Comparison of ENCODE assay signal across 30 cellular contexts in the genomic region with DNA sequence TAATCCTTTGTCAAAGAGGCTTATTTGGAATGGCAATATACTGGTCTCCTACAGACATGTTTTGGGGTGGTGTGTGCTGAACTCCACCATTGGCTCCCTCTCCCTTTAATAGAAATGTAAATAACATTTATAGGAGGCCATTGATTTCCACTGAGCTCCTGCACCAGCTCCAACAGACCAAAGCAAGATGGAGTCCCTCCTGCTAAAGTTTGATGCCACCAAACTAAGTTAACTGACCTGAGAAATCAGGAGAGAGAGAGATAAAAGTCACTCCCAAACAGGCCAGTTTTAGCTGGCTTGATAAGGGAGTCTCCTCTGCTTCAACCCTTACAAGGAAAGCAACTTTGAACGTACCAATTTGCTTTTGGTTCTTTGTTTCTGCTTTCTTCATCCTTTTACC.
"Had no signal": no experiment of that assay in that cellular context is flagged by ENCODE, and none has a peak within 500 bp of the region (broad histone marks: within the 10 kb centered on the region; RNA-seq: fewer than 3 reads in every experiment).

No MANE protein-coding gene starts in this region.

- H3K9me3 Mint-ChIP-seq: activated T-cell treated with anti-CD3 and anti-CD28 coated beads, Interleukin-2, amount 50 U/mL, for 24 hours; activated T-cell treated with anti-CD3 and anti-CD28 coated beads, Interleukin-2, amount 50 U/mL, for 72 hours; activated T-helper 17 cell treated with anti-CD3 and anti-CD28 coated beads, Interleukin-2, amount 50 U/mL, for 72 hours; central memory CD8-positive, alpha-beta T cell; dendritic cell treated with granulocyte-macrophage colony-stimulating factor and Interleukin-4, amounts not matched to agents 40 ng/mL and 50 ng/mL, for 4 days; T-cell had no signal

- H3K4me3 Mint-ChIP-seq: activated CD4-positive, alpha-beta memory T cell treated with anti-CD3 and anti-CD28 coated beads, Interleukin-2, amount 10 ng/mL, durations not matched to agents 7 days and 5 days; activated CD4-positive, alpha-beta T cell treated with anti-CD3 and anti-CD28 coated beads, Interleukin-2, amount 10 ng/mL, durations not matched to agents 7 days and 5 days; activated naive CD8-positive, alpha-beta T cell; activated T-cell treated with anti-CD3 and anti-CD28 coated beads, Interleukin-2, amount 50 U/mL, for 24 hours; activated T-cell treated with anti-CD3 and anti-CD28 coated beads, Interleukin-2, amount 50 U/mL, for 72 hours; activated T-helper 17 cell treated with anti-CD3 and anti-CD28 coated beads, Interleukin-2, amount 50 U/mL, for 72 hours; central memory CD8-positive, alpha-beta T cell; dendritic cell treated with granulocyte-macrophage colony-stimulating factor and Interleukin-4, amounts not matched to agents 40 ng/mL and 50 ng/mL, for 4 days; endodermal cell; T-cell; T-helper 17 cell had no signal

- H3K4me3 ChIP-seq: coronary artery, dorsolateral prefrontal cortex, heart left ventricle had no signal

- H3K27me3 ChIP-seq: brain microvascular endothelial cell, dorsolateral prefrontal cortex, heart left ventricle had no signal

- H3K36me3 Mint-ChIP-seq: activated naive CD8-positive, alpha-beta T cell; T-cell had no signal

- H3K27ac ChIP-seq: brain microvascular endothelial cell, coronary artery, dorsolateral prefrontal cortex, heart left ventricle had no signal

- H3K27me3 Mint-ChIP-seq: activated T-cell treated with anti-CD3 and anti-CD28 coated beads, Interleukin-2, amount 50 U/mL, for 24 hours; activated T-helper 17 cell treated with anti-CD3 and anti-CD28 coated beads, Interleukin-2, amount 50 U/mL, for 72 hours; central memory CD8-positive, alpha-beta T cell; dendritic cell treated with granulocyte-macrophage colony-stimulating factor and Interleukin-4, amounts not matched to agents 40 ng/mL and 50 ng/mL, for 4 days; T-helper 17 cell had no signal

- ATAC-seq: activated T-cell treated with anti-CD3 and anti-CD28 coated beads, Interleukin-2, amount 50 U/mL, for 72 hours; activated T-helper 17 cell treated with anti-CD3 and anti-CD28 coated beads, Interleukin-2, amount 50 U/mL, for 72 hours; esophagus mucosa; heart left ventricle; T-cell; T-helper 17 cell had no signal

- H3K27ac Mint-ChIP-seq: activated CD4-positive, alpha-beta memory T cell treated with anti-CD3 and anti-CD28 coated beads, Interleukin-2, amount 10 ng/mL, durations not matched to agents 7 days and 5 days; activated CD4-positive, alpha-beta T cell treated with anti-CD3 and anti-CD28 coated beads, Interleukin-2, amount 10 ng/mL, durations not matched to agents 7 days and 5 days; activated naive CD8-positive, alpha-beta T cell; activated T-cell treated with anti-CD3 and anti-CD28 coated beads, Interleukin-2, amount 50 U/mL, for 24 hours; activated T-cell treated with anti-CD3 and anti-CD28 coated beads, Interleukin-2, amount 50 U/mL, for 72 hours; activated T-helper 17 cell treated with anti-CD3 and anti-CD28 coated beads, Interleukin-2, amount 50 U/mL, for 72 hours; dendritic cell treated with granulocyte-macrophage colony-stimulating factor and Interleukin-4, amounts not matched to agents 40 ng/mL and 50 ng/mL, for 4 days; endodermal cell; T-cell; T-helper 17 cell had no signal

- H3K4me1 Mint-ChIP-seq: activated CD4-positive, alpha-beta T cell treated with anti-CD3 and anti-CD28 coated beads, Interleukin-2, amount 10 ng/mL, durations not matched to agents 7 days and 5 days; activated T-helper 17 cell treated with anti-CD3 and anti-CD28 coated beads, Interleukin-2, amount 50 U/mL, for 72 hours; central memory CD8-positive, alpha-beta T cell; T-cell; T-helper 17 cell had no signal

- H3K4me1 ChIP-seq: heart left ventricle had no signal

- H3K36me3 ChIP-seq: brain microvascular endothelial cell, heart left ventricle had no signal

- DNase-seq: activated CD4-positive, alpha-beta memory T cell treated with anti-CD3 and anti-CD28 coated beads, Interleukin-2, amount 10 ng/mL, durations not matched to agents 7 days and 5 days; activated CD4-positive, alpha-beta T cell treated with anti-CD3 and anti-CD28 coated beads for 1 hour; activated CD4-positive, alpha-beta T cell treated with anti-CD3 and anti-CD28 coated beads for 4 hours; activated CD4-positive, alpha-beta T cell treated with anti-CD3 and anti-CD28 coated beads, Interleukin-2, amount 10 ng/mL, durations not matched to agents 7 days and 5 days; activated CD4-positive, alpha-beta T cell treated with anti-CD3 and anti-CD28 coated beads, Interleukin-2, amount 50 U/mL, for 4 hours; activated CD8-positive, alpha-beta memory T cell treated with anti-CD3 and anti-CD28 coated beads, Interleukin-2, amount 50 U/mL, for 48 hours; activated effector memory CD4-positive, alpha-beta T cell treated with Interleukin-2 at 50 U/mL for 16 hours; activated gamma-delta T cell treated with Interleukin-2 at 50 U/mL for 16 hours; activated naive CD4-positive, alpha-beta T cell treated with anti-CD3 and anti-CD28 coated beads, Interleukin-2, amount 50 U/mL, for 16 hours; activated naive CD4-positive, alpha-beta T cell treated with Interleukin-2 at 50 U/mL for 16 hours; activated T-cell treated with anti-CD3 and anti-CD28 coated beads for 4 hours; activated T-cell treated with anti-CD3 and anti-CD28 coated beads, Interleukin-2, amount 50 U/mL, for 24 hours; activated T-cell treated with anti-CD3 and anti-CD28 coated beads, Interleukin-2, amount 50 U/mL, for 72 hours; amniotic stem cell; anterior cingulate cortex; brain microvascular endothelial cell; dorsolateral prefrontal cortex; effector memory CD4-positive, alpha-beta T cell; foreskin fibroblast; glutamatergic neuron; heart left ventricle; T-cell; T-helper 17 cell had no signal
